26 cellular contexts compared by ENCODE assay signal in genomic region chr10:125225051-125225450, GRCh38.
"Had no signal": no experiment of that assay in that cellular context is flagged by ENCODE, and none has a peak within 500 bp of the region (broad histone marks: within the 10 kb centered on the region; RNA-seq: fewer than 3 reads in every experiment).

No MANE protein-coding gene starts in this region.

- H3K9me3 Mint-ChIP-seq: nephron, neural progenitor cell had no signal

- H3K4me1 Mint-ChIP-seq: nephron; stimulated activated effector memory CD8-positive, alpha-beta T cell treated with anti-CD3 and anti-CD28 coated beads, Interleukin-12 subunit alpha, Interleukin-12 subunit beta, amount 100 ng/mL, for 72 hours had no signal

- H3K4me2 ChIP-seq: hepatocyte, neural progenitor cell had no signal

- H3K27ac ChIP-seq: heart right ventricle, hepatocyte, left lung, lower lobe of right lung, neural progenitor cell, neutrophil, ovary, right atrium auricular region, skin epidermis, spleen, tibial nerve, upper lobe of right lung had no signal

- H3K27me3 ChIP-seq: hepatocyte, neural progenitor cell, ovary, right atrium auricular region, tibial nerve, upper lobe of right lung had no signal

- ATAC-seq: heart right ventricle; left cardiac atrium; left lung; lower lobe of right lung; naive thymus-derived CD8-positive, alpha-beta T cell; sciatic nerve; stimulated activated effector memory CD8-positive, alpha-beta T cell treated with anti-CD3 and anti-CD28 coated beads, Interleukin-12 subunit alpha, Interleukin-12 subunit beta, amount 100 ng/mL, for 72 hours; upper lobe of right lung had no signal

- H3K4me3 ChIP-seq: heart right ventricle, hepatocyte, left lung, lower lobe of right lung, neural progenitor cell, ovary, right atrium auricular region, skin epidermis, spleen, tibial nerve, upper lobe of right lung had no signal

- H2AFZ ChIP-seq: hepatocyte, neural progenitor cell had no signal

- H3K9ac ChIP-seq: neural progenitor cell had no signal

- H3K27ac Mint-ChIP-seq: nephron; neural progenitor cell; progenitor cell of endocrine pancreas; stimulated activated effector memory CD8-positive, alpha-beta T cell treated with anti-CD3 and anti-CD28 coated beads, Interleukin-12 subunit alpha, Interleukin-12 subunit beta, amount 100 ng/mL, for 72 hours; stimulated activated naive CD8-positive, alpha-beta T cell treated with anti-CD3 and anti-CD28 coated beads, Interleukin-15, Interleukin-2, amounts not matched to agents 100 ng/mL and 50 ng/mL, for 24 hours had no signal

- H3K36me3 Mint-ChIP-seq: neural progenitor cell; stimulated activated effector memory CD8-positive, alpha-beta T cell treated with anti-CD3 and anti-CD28 coated beads, Interleukin-12 subunit alpha, Interleukin-12 subunit beta, amount 100 ng/mL, for 72 hours had no signal

- FAIRE-seq: urothelium cell line had no signal

- H3K4me3 Mint-ChIP-seq: naive thymus-derived CD8-positive, alpha-beta T cell; nephron; neural progenitor cell; stimulated activated effector memory CD8-positive, alpha-beta T cell treated with anti-CD3 and anti-CD28 coated beads, Interleukin-12 subunit alpha, Interleukin-12 subunit beta, amount 100 ng/mL, for 72 hours; stimulated activated naive CD8-positive, alpha-beta T cell treated with anti-CD3 and anti-CD28 coated beads, Interleukin-15, Interleukin-2, amounts not matched to agents 100 ng/mL and 50 ng/mL, for 24 hours had no signal

- H3K36me3 ChIP-seq: heart right ventricle, left lung, lower lobe of right lung, neural progenitor cell, neutrophil, ovary, right atrium auricular region, spleen, tibial nerve, upper lobe of right lung had no signal

- H3K9me3 ChIP-seq: heart right ventricle, lower lobe of right lung, ovary, right atrium auricular region, tibial nerve, upper lobe of right lung had no signal

- H3K4me1 ChIP-seq: heart right ventricle, left lung, lower lobe of right lung, neural progenitor cell, right atrium auricular region, spleen, tibial nerve, upper lobe of right lung had no signal

- H3K79me2 ChIP-seq: hepatocyte had no signal

- DNase-seq: heart right ventricle; left cardiac atrium; left lung; lower lobe of right lung; mammary epithelial cell; mesenchymal stem cell; naive thymus-derived CD8-positive, alpha-beta T cell; occipital lobe; ovary; spleen; stimulated activated CD4-positive, alpha-beta T cell treated with anti-CD3 and anti-CD28 coated beads, Interleukin-4, amount 100 ng/mL, for 24 hours; stimulated activated naive CD4-positive, alpha-beta T cell; substantia nigra; upper lobe of right lung had no signal
